ENCODE assay signal across 1 cellular context in the genomic region with DNA sequence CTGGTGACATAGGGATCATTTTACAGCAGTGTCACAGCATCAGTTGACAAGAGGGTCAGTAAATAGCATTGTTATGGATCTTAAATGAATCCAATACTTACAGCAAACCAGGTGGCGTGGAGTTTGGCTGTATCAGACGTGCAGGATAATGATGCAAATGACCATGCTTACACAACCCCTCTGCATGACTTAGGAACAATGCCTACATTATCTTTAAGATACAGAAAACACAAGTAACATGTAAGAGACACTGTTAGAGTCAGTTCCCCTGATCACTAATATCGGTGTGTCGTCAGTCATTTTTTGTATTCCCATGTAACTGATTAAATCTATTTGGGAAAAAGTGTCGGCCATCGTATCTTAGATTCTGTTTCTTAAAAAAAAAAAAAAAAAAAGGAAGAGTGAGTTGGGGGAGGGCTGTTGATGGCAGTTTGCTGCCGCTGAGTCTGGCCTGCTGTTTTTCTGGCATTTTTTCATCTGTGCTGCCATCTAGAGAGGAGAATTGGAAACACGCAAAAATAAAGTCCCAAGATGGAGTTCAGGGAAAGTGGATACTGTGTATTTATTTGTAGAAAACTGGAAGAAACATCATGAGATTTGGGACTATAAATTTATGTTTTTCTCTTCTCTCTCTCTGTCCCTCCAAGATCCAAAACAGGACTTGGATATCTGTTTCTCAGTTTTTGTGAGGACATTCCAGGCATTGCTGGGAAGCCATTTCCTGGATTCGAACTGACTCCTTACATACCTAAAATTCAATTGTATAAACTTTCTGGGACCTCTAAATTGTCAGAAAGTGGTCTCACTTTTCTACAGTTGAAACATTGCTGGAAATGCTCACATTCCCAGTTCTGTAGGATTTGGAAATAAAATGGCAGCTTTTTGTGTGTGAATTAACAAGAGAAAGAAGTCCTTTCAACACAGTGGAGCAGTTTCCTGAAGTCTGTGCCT.
TF ChIP-seq lines count a peak whose summit lies in the region.

No MANE protein-coding gene starts in this region.

TF ChIP-seq in SK-N-SH, 30 proteins besides CTCF, POLR2A, EP300 and RAD21 (continued from another document):
- TF ChIP-seq SMC3 (IDR thresholded peaks at IDR 0.05; ENCODE audit: low read depth, low read length) (peak; percentile 83), MXI1 (IDR thresholded peaks at IDR 0.05; ENCODE audit: low read depth, low read length) (no peak), CHD2 (IDR thresholded peaks at IDR 0.05; ENCODE audit: low read length, partially characterized antibody) (peak; percentile 52), TEAD4 (IDR thresholded peaks at IDR 0.05; ENCODE audit: borderline replicate concordance, insufficient read depth) (no peak), YY1 (IDR thresholded peaks at IDR 0.05; ENCODE audit: low read depth) (peak; percentile 60; the same call in 1 of the 2 replicates), MEF2A (IDR thresholded peaks at IDR 0.05; ENCODE audit: borderline replicate concordance, low read depth) (no peak), GABPA (IDR thresholded peaks at IDR 0.05; ENCODE audit: low read depth) (no peak), NFIC (IDR thresholded peaks at IDR 0.05; ENCODE audit: borderline replicate concordance) (no peak), EZH2phosphoT487 (IDR thresholded peaks at IDR 0.05; ENCODE audit: borderline replicate concordance, low read depth) (no peak), JUND (IDR thresholded peaks at IDR 0.05) (no peak), FOXM1 (IDR thresholded peaks at IDR 0.05; ENCODE audit: low read depth) (no peak), FOXJ3 (CRISPR knock-in tag; IDR thresholded peaks at IDR 0.05) (no peak), RXRA (IDR thresholded peaks at IDR 0.05; ENCODE audit: borderline replicate concordance, low read depth) (no peak), NRF1 (IDR thresholded peaks at IDR 0.05; ENCODE audit: low read depth, low read length) (no peak)
- TF ChIP-seq, protein P1, sequence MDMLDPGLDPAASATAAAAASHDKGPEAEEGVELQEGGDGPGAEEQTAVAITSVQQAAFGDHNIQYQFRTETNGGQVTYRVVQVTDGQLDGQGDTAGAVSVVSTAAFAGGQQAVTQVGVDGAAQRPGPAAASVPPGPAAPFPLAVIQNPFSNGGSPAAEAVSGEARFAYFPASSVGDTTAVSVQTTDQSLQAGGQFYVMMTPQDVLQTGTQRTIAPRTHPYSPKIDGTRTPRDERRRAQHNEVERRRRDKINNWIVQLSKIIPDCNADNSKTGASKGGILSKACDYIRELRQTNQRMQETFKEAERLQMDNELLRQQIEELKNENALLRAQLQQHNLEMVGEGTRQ (IDR thresholded peaks at IDR 0.05; ENCODE audit: borderline replicate concordance, low read depth, low read length), result no peak
- TF ChIP-seq, protein P2, sequence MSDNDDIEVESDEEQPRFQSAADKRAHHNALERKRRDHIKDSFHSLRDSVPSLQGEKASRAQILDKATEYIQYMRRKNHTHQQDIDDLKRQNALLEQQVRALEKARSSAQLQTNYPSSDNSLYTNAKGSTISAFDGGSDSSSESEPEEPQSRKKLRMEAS (IDR thresholded peaks at IDR 0.05; ENCODE audit: low read depth), result no peak
- TF ChIP-seq, protein P3, sequence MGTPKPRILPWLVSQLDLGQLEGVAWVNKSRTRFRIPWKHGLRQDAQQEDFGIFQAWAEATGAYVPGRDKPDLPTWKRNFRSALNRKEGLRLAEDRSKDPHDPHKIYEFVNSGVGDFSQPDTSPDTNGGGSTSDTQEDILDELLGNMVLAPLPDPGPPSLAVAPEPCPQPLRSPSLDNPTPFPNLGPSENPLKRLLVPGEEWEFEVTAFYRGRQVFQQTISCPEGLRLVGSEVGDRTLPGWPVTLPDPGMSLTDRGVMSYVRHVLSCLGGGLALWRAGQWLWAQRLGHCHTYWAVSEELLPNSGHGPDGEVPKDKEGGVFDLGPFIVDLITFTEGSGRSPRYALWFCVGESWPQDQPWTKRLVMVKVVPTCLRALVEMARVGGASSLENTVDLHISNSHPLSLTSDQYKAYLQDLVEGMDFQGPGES (IDR thresholded peaks at IDR 0.05; ENCODE audit: low read depth, low read length), result no peak
